In the genomic region with DNA sequence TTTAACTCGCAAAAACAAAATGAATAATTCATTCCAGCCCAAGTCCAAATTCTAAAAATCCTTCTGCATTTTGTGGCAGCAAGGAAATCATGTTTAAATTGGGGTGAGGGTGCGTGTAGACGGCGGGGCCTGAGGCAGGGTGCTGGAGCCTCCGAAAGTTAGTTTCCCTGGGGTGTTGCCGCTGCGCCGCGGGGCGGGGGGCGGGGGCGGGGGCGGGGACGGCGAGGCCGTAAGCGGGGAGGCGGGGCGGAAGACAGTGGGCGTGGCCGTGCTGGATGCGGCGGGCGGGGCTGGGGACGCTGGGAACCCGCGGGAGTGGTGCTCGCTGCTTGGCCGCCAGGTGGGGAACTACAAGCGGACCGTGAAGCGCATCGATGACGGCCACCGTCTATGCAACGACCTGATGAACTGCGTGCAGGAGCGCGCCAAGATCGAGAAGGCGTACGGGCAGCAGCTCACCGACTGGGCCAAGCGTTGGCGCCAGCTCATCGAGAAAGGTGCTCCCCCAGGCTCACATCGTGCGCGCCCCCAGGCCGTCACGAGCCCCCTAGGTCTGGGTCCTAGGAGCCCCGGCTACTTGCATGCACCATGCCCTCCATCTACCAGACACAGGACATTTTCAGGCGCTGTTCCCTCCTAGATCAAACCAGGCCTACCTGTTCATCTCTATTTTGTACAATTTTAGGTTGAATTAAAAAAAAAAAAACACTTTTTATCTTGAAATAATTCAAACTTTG, we compare ENCODE assay signal across 8 cellular contexts. TPM values are rescaled to one million over a fixed set of nuclear protein-coding genes. Genes with fewer than 3 reads are reported as not detected.
DNase-seq lines count a peak whose midpoint lies in the region; ATAC-seq and TF ChIP-seq lines count a peak whose summit lies in the region.

No MANE protein-coding gene starts in this region.

- no peaks in the 10 kb centered on the region for H3K36me3 ChIP-seq in DND-41 (ENCODE audit: insufficient read depth, low read length)

- H3K4me3 Mint-ChIP-seq in H9 (peak overlapping the region; percentile 57 to 73), nephron (peak overlapping the region; percentile 73 to 80 (median 75))
- H3K4me3 Mint-ChIP-seq in activated T-helper 17 cell treated with anti-CD3 and anti-CD28 coated beads, Interleukin-2, amount 50 U/mL, for 72 hours: peak overlapping the region; percentile 47

- H2BK20ac ChIP-seq in H9 (ENCODE audit: low read depth, low read length, poor library complexity, severe bottlenecking): no peak overlapping the region

- H3K36me3 Mint-ChIP-seq in H9 (ENCODE audit: insufficient read depth in 1 of 3, low read depth in 3 of 3) (peaks cover 0 to 3% (median 0%) of the 10 kb centered on the region in 3 experiments; a peak in 2 of 7 replicates), nephron (ENCODE audit: low read depth) (no peaks in the 10 kb centered on the region)
- H3K36me3 Mint-ChIP-seq in activated T-helper 17 cell treated with anti-CD3 and anti-CD28 coated beads, Interleukin-2, amount 50 U/mL, for 72 hours (ENCODE audit: low read depth): no peaks in the 10 kb centered on the region

- ATAC-seq in DND-41 (ENCODE audit: insufficient read depth, low read depth): peak; percentile 95
- ATAC-seq in activated T-helper 17 cell treated with anti-CD3 and anti-CD28 coated beads, Interleukin-2, amount 50 U/mL, for 72 hours (replicated peaks): peak; percentile 99

- H3K23ac ChIP-seq in H9 (ENCODE audit: insufficient read length, low read depth, low read length): no peak overlapping the region

- H3K4me1 Mint-ChIP-seq in H9 (peaks cover 21 to 37% of the 10 kb centered on the region in 2 experiments), nephron (peaks cover 30% of the 10 kb centered on the region)
- H3K4me1 Mint-ChIP-seq in activated T-helper 17 cell treated with anti-CD3 and anti-CD28 coated beads, Interleukin-2, amount 50 U/mL, for 72 hours: no peaks in the 10 kb centered on the region

- H3K27me3 ChIP-seq in DND-41 (ENCODE audit: insufficient read depth, low read length, poor library complexity) (no peaks in the 10 kb centered on the region), H9 (ENCODE audit: insufficient read depth, low read length) (no peaks in the 10 kb centered on the region)

- no peaks in the 10 kb centered on the region for H4K20me1 ChIP-seq in DND-41 (ENCODE audit: insufficient read depth, low read length)
- H4K20me1 ChIP-seq in H9 (ENCODE audit: control insufficient read depth, insufficient read depth, insufficient read length): no peaks in the 10 kb centered on the region

- H3K56ac ChIP-seq in H9 (ENCODE audit: insufficient read length, low read depth, low read length): no peak overlapping the region

- no peak overlapping the region for H3K18ac ChIP-seq in H9 (ENCODE audit: insufficient read length, low read depth, low read length)

- H3K4me1 ChIP-seq in DND-41 (ENCODE audit: insufficient read depth, low read length) (peaks cover 14% of the 10 kb centered on the region), H9 (ENCODE audit: insufficient read depth, low read length) (peaks cover 3% of the 10 kb centered on the region; the same call in 1 of the 2 replicates)

- no peaks in the 10 kb centered on the region for H3K23me2 ChIP-seq in H9 (ENCODE audit: insufficient read length, low read depth, low read length, poor library complexity, severe bottlenecking)

- H3T11ph ChIP-seq in H9 (ENCODE audit: low read length): no peak overlapping the region

- H3K9me3 ChIP-seq in DND-41 (ENCODE audit: insufficient read depth, low read length, severe bottlenecking) (no peaks in the 10 kb centered on the region), H9 (ENCODE audit: control insufficient read depth, low read depth, low read length) (no peaks in the 10 kb centered on the region)

- no peak overlapping the region for H4K5ac ChIP-seq in H9 (ENCODE audit: insufficient read length, low read depth, low read length)

- H2AFZ ChIP-seq in DND-41 (ENCODE audit: low read depth, low read length): peak overlapping the region; percentile 77
- H2AFZ ChIP-seq in H9 (ENCODE audit: low read length): no peak overlapping the region

- H2BK12ac ChIP-seq in H9 (ENCODE audit: insufficient read length, low read depth, low read length): no peak overlapping the region

- H3K27ac ChIP-seq in DND-41 (ENCODE audit: low read length) (no peak overlapping the region), H9 (ENCODE audit: insufficient read length, low read depth, low read length) (no peak overlapping the region)

- H3K79me2 ChIP-seq in DND-41 (ENCODE audit: insufficient read depth, low read length) (no peaks in the 10 kb centered on the region), H9 (ENCODE audit: insufficient read depth, low read length) (no peaks in the 10 kb centered on the region)

- H3K27ac Mint-ChIP-seq in H9 (no peak overlapping the region; a peak in 2 of 7 replicates), nephron (peak overlapping the region in 1 of 3 experiments; percentile 85)
- no peak overlapping the region for H3K27ac Mint-ChIP-seq in activated T-helper 17 cell treated with anti-CD3 and anti-CD28 coated beads, Interleukin-2, amount 50 U/mL, for 72 hours

- WGBS in H9 (ENCODE audit: extremely low coverage, insufficient read length, low lambda C conversion rate): no CpG with 5 or more reads among the region's 53 CpGs

- H2BK120ac ChIP-seq in H9 (ENCODE audit: low read depth, low read length, poor library complexity, severe bottlenecking): no peak overlapping the region

- H3K79me1 ChIP-seq in H9 (ENCODE audit: insufficient read depth, low read depth, low read length, poor library complexity, severe bottlenecking): no peaks in the 10 kb centered on the region

- H3K9ac ChIP-seq in DND-41 (ENCODE audit: low read depth, low read length): peak overlapping the region; percentile 44
- no peak overlapping the region for H3K9ac ChIP-seq in H9 (ENCODE audit: extremely low read depth, insufficient read length, low read length)

- H2BK15ac ChIP-seq in H9 (ENCODE audit: low read depth, low read length): no peak overlapping the region

- peaks cover 2% of the 10 kb centered on the region; the same call in 1 of the 2 replicates for H3K27me3 Mint-ChIP-seq in H9 (ENCODE audit: low read depth)
- no peaks in the 10 kb centered on the region for H3K27me3 Mint-ChIP-seq in activated T-helper 17 cell treated with anti-CD3 and anti-CD28 coated beads, Interleukin-2, amount 50 U/mL, for 72 hours
- H3K27me3 Mint-ChIP-seq in nephron (ENCODE audit: low read depth): peaks cover 13% of the 10 kb centered on the region

- H3K9me3 Mint-ChIP-seq in H9: no peaks in the 10 kb centered on the region
- H3K9me3 Mint-ChIP-seq in activated T-helper 17 cell treated with anti-CD3 and anti-CD28 coated beads, Interleukin-2, amount 50 U/mL, for 72 hours: no peaks in the 10 kb centered on the region
- H3K9me3 Mint-ChIP-seq in nephron: no peaks in the 10 kb centered on the region

- H2BK5ac ChIP-seq in H9 (ENCODE audit: insufficient read length, low read length): no peak overlapping the region

- H3K4me2 ChIP-seq in DND-41 (ENCODE audit: insufficient read depth, low read length) (peak overlapping the region; percentile 63), H9 (ENCODE audit: insufficient read depth, insufficient read length, low read length) (peak overlapping the region; percentile 2)

- H4K91ac ChIP-seq in H9 (ENCODE audit: insufficient read length, low read depth, low read length): no peak overlapping the region

- DNase-seq in DND-41 (peak; percentile 90), H9 (peak; percentile 95), M059J (ENCODE audit: low read depth) (peak; percentile 90), RPMI8226 (peak; percentile 95), fibroblast of the conjunctiva (ENCODE audit: low read depth) (peak; percentile 79)
- DNase-seq in stimulated activated naive CD4-positive, alpha-beta T cell (lab: John Stamatoyannopoulos, UW): peak; percentile 86 to 96 (median 94)

- peak; percentile 74 for TF ChIP-seq CTCF in DND-41 (IDR thresholded peaks at IDR 0.05; ENCODE audit: borderline replicate concordance, extremely low read depth, low read length, poor library complexity, severe bottlenecking)
- TF ChIP-seq CTCF in H9 (conservative IDR thresholded peaks at IDR 0.05): peak; percentile 77
- peak; percentile 81 to 82 (median 81) for TF ChIP-seq CTCF in nephron (IDR thresholded peaks at IDR 0.05; ENCODE audit: unreplicated experiment in 3 of 3)

- H3K4me3 ChIP-seq in DND-41 (ENCODE audit: low read depth in 1 of 2, low read length in 2 of 2): peak overlapping the region in 1 of 2 experiments; percentile 48; a peak in 2 of 4 replicates

- H3K14ac ChIP-seq in H9 (ENCODE audit: insufficient read depth, low read length): no peak overlapping the region

- no peak overlapping the region for H3K4ac ChIP-seq in H9 (ENCODE audit: low read depth, low read length)

- no peak overlapping the region for H4K8ac ChIP-seq in H9 (replicated peaks; ENCODE audit: insufficient read length, low read depth, low read length)

- H2AK5ac ChIP-seq in H9 (ENCODE audit: insufficient read length, low read length): no peak overlapping the region

RNA-seq across cellular contexts. Expression of gene SPDEF, which starts 29.0 kb away (rescaled TPM):
- total RNA-seq in H9 (2021): 0.15 and 0.22 TPM in 2 replicates
- not detected in 2 replicates for total RNA-seq in M059J (2014; rRNA removed; shearing (Covaris generic))
- total RNA-seq in activated T-helper 17 cell treated with anti-CD3 and anti-CD28 coated beads, Interleukin-2, amount 50 U/mL, for 72 hours: under 1 TPM in 1 of 2 donors, not detected in 1; 0.26 TPM
